Comparison of ENCODE assay signal across 10 cellular contexts in the genomic region with DNA sequence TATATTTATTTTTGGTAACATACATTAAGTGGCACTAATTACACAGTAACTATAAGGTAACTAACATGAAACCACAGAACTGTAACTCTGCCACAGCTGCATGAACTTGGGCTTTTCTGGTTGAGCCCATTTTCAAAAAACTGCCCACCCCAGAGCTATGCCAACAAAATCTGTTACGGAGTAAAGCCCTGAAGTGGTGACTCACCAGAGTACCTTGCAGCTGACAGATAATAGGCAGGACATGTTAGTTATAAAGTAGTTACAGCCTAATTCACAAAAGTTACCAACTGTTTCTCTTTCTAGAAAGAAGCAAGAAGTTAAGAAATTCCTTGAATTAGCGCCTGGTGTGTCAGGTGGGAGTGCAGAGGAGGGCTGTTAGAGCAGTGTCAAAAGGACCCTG. TPM values are rescaled to one million over a fixed set of nuclear protein-coding genes. Genes with fewer than 3 reads are reported as not detected.
DNase-seq lines count a peak whose midpoint lies in the region; ATAC-seq and TF ChIP-seq lines count a peak whose summit lies in the region.
"Had no signal": no experiment of that assay in that cellular context is flagged by ENCODE, and none has a peak within 500 bp of the region (broad histone marks: within the 10 kb centered on the region; RNA-seq: fewer than 3 reads in every experiment).

No MANE protein-coding gene starts in this region.

- H2AFZ ChIP-seq in DND-41 (ENCODE audit: low read depth, low read length) (no peak overlapping the region), mammary epithelial cell (ENCODE audit: low read depth, low read length) (no peak overlapping the region)

- peaks cover 68% of the 10 kb centered on the region for H3K36me3 ChIP-seq in DND-41 (ENCODE audit: insufficient read depth, low read length)
- peaks cover 27% of the 10 kb centered on the region for H3K36me3 ChIP-seq in mammary epithelial cell (ENCODE audit: insufficient read depth, low read length)

- intact Hi-C loops in mammary epithelial cell (cut with micrococcal nuclease) = loop anchor here (2.0 kb wide), 2 partner anchors 19 to 189 kb away; partner anchors contain the start of gene KLHDC8B

- in situ Hi-C loops in mammary epithelial cell (cut with MboI; ENCODE audit: low sequenced_read_pairs in 2 of 2) = no loop called here

- H3K9ac ChIP-seq in DND-41 (ENCODE audit: low read depth, low read length) (peak overlapping the region; percentile 70), mammary epithelial cell (ENCODE audit: insufficient read depth, low read length) (no peak overlapping the region)

- dilution Hi-C loops in mammary epithelial cell (cut with HindIII; ENCODE audit: low sequenced_read_pairs) = no loop called here

- no peak for DNase-seq in DND-41
- peak; percentile 50 for DNase-seq in NCI-H226
- DNase-seq in mammary epithelial cell = peak; percentile 25
- DNase-seq in nephron progenitor cell = no peak
- no peak for DNase-seq in cerebellar cortex (ENCODE audit: low spot score)
- no peak for DNase-seq in ureter (ENCODE audit: low spot score)
- DNase-seq in hepatic stellate cell (ENCODE audit: low spot score) = no peak
- DNase-seq in NCI-H526 (lab: John Stamatoyannopoulos, UW) = no peak
- DNase-seq: MG63, SW 1271 had no signal

- H3K27ac ChIP-seq in DND-41 (ENCODE audit: low read length) = peak overlapping the region; percentile 80
- no peak overlapping the region for H3K27ac ChIP-seq in mammary epithelial cell (ENCODE audit: insufficient read depth, low read depth, low read length)

- H3K4me1 ChIP-seq in DND-41 (ENCODE audit: insufficient read depth, low read length) = peaks cover 64% of the 10 kb centered on the region
- peaks cover 33% of the 10 kb centered on the region for H3K4me1 ChIP-seq in mammary epithelial cell (ENCODE audit: insufficient read depth, low read length)

- ATAC-seq in DND-41 (ENCODE audit: insufficient read depth, low read depth) = no peak

- H3K27me3 Mint-ChIP-seq in nephron progenitor cell (ENCODE audit: low read depth, poor library complexity) = no peaks in the 10 kb centered on the region

- peaks cover 44% of the 10 kb centered on the region for H3K79me2 ChIP-seq in DND-41 (ENCODE audit: insufficient read depth, low read length)
- H3K79me2 ChIP-seq in mammary epithelial cell (ENCODE audit: insufficient read depth, low read length) = peaks cover 59% of the 10 kb centered on the region

- H4K20me1 ChIP-seq in DND-41 (ENCODE audit: insufficient read depth, low read length) = peaks cover 11% of the 10 kb centered on the region
- no peaks in the 10 kb centered on the region for H4K20me1 ChIP-seq in mammary epithelial cell (ENCODE audit: insufficient read depth, low read length)

- peak overlapping the region; percentile 99 for H3K4me2 ChIP-seq in DND-41 (ENCODE audit: insufficient read depth, low read length)
- no peak overlapping the region for H3K4me2 ChIP-seq in mammary epithelial cell (ENCODE audit: insufficient read depth, low read depth, low read length)

- peaks cover 51% of the 10 kb centered on the region for H3K36me3 Mint-ChIP-seq in nephron progenitor cell (ENCODE audit: low read depth)

- no peak for TF ChIP-seq CTCF in DND-41 (IDR thresholded peaks at IDR 0.05; ENCODE audit: borderline replicate concordance, extremely low read depth, low read length, poor library complexity, severe bottlenecking)
- TF ChIP-seq CTCF in mammary epithelial cell (conservative IDR thresholded peaks at IDR 0.05 in 1 of 2, IDR thresholded peaks at IDR 0.05 in 1 of 2; ENCODE audit: extremely low read depth in 1 of 2, insufficient read depth in 1 of 2, low read depth in 1 of 2, low read length in 2 of 2) = no peak
- no peak for TF ChIP-seq CTCF in nephron progenitor cell (IDR thresholded peaks at IDR 0.05)

- H3K4me3 ChIP-seq in DND-41 (ENCODE audit: low read depth in 1 of 2, low read length in 2 of 2) = peak overlapping the region in 1 of 2 experiments; percentile 79; a peak in 2 of 4 replicates
- H3K4me3 ChIP-seq in mammary epithelial cell (replicated peaks in 1 of 3; ENCODE audit: insufficient read depth in 1 of 3, low read depth in 2 of 3, low read length in 3 of 3) = no peak overlapping the region

- H3K4me1 Mint-ChIP-seq in nephron progenitor cell = peaks cover 28% of the 10 kb centered on the region

- no peaks in the 10 kb centered on the region for H3K9me3 Mint-ChIP-seq in nephron progenitor cell

- CTCF ChIA-PET in mammary epithelial cell (lab: Charles Lee; ENCODE audit: low non-redundant PET) = interaction anchor here (0.6 kb wide), 1 partner anchor 14 kb away, joined by 7 read pairs; no protein-coding TSS in a partner anchor

- no peaks in the 10 kb centered on the region for H3K9me3 ChIP-seq in DND-41 (ENCODE audit: insufficient read depth, low read length, severe bottlenecking)
- H3K9me3 ChIP-seq in mammary epithelial cell (replicated peaks; ENCODE audit: insufficient read depth, low read length) = no peaks in the 10 kb centered on the region
- H3K9me3 ChIP-seq: MG63 had no signal

- peak overlapping the region; percentile 97 for H3K4me3 Mint-ChIP-seq in nephron progenitor cell

- no peaks in the 10 kb centered on the region for H3K27me3 ChIP-seq in DND-41 (ENCODE audit: insufficient read depth, low read length, poor library complexity)
- no peaks in the 10 kb centered on the region for H3K27me3 ChIP-seq in mammary epithelial cell (ENCODE audit: insufficient read depth, low read length)
- H3K27me3 ChIP-seq: MG63 had no signal

- TSS peak; percentile 0 for BruUV-seq in mammary epithelial cell (replicated peaks; lab: Mats Ljungman, UMichigan)

- peak overlapping the region; percentile 66 for H3K27ac Mint-ChIP-seq in nephron progenitor cell

- 50% methylated on average over 2 of the region's 2 CpGs for WGBS in mammary epithelial cell (ENCODE audit: low coverage, missing lambda C conversion rate)

RNA-seq across cellular contexts. Expression of gene GPX1, which starts 1.5 kb away (rescaled TPM):
- total RNA-seq in mammary epithelial cell = 100 to 1,000 TPM; 275 to 607 TPM
- polyA plus RNA-seq in mammary epithelial cell = 776 TPM
- 167 TPM for polyA minus RNA-seq in mammary epithelial cell
- 270 TPM for total RNA-seq in ureter

RNA-seq across cellular contexts. Expression of gene USP4, which starts 19.8 kb away (rescaled TPM):
- total RNA-seq in mammary epithelial cell (10 to 100 TPM; 19.0 to 54.6 TPM), ureter (93.3 TPM)
- polyA plus RNA-seq in mammary epithelial cell = 34.1 TPM
- polyA minus RNA-seq in mammary epithelial cell = 60.7 TPM

RNA-seq across cellular contexts. Expression of gene RHOA, which starts 52.2 kb away (rescaled TPM):
- total RNA-seq in mammary epithelial cell = 100 to 1,000 TPM; 406 to 421 TPM
- polyA plus RNA-seq in mammary epithelial cell = 486 TPM
- 1,295 TPM for polyA minus RNA-seq in mammary epithelial cell
- total RNA-seq in ureter = 379 TPM

RNA-seq across cellular contexts. Expression of gene TCTA, which starts 52.6 kb away (rescaled TPM):
- total RNA-seq in mammary epithelial cell (10 to 100 TPM; 17.3 to 21.7 TPM), ureter (37.1 TPM)
- polyA plus RNA-seq in mammary epithelial cell = 29.2 TPM
- polyA minus RNA-seq in mammary epithelial cell = 30.4 TPM

Comparison
In these comparisons a context has a peak if more than half of its experiments do, and no peak if none do; other contexts are left out.
1. DNase-seq: peak in NCI-H226 (single experiment) and mammary epithelial cell (single experiment); none in DND-41 (single experiment), nephron progenitor cell (single experiment), cerebellar cortex (single experiment), ureter (single experiment), hepatic stellate cell (single experiment) and NCI-H526 (0 of 2).